Comparison of ENCODE assay signal across 20 cellular contexts in the genomic region with DNA sequence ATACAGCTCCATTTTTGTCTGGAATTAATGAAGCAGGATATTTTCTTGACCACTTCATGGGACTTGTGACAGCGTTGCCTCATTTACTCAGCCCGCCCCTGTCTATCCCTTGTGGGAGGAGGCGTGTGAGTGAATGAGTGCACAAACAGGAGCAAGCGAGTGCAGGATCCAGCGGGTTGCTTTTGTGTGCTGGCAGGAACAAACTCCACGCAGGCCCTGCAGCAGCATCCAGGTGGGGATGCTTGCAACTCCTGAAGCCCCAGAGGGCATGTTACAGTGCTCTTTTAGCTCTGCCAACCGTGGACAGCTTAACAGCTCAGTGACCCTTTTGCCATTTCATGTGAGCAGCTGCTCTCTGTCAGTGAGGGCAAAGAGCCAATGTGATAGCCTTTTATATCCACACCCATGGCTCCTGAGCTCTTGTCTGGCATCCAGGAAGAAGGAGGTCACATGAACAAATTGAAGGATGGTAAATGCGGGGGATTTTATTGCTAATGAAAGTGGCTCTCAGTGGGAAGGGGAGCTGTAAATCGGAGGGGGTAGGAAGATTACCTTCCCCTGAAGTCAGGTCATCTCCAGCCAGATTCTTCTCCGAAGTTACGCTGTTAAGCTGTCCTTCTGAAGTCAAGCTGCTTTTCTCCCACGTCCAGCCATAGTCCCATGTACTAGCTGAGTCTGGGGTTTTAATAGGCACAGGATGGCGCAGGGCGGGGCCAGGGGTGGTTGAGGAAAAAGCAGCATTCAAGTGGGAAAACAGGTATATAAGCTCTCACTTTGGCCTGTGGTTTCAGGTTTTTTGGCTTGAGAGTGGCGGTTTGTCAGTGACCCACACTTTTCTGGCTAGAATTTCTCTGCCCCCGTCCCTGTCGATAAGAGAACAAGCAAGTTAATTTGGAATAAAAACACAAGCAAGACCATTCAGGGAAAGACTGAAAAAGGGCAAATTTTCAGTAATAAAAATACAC.
A peak's percentile ranks its signal among the peaks of the same experiment; 100 is the strongest.
DNase-seq lines count a peak whose midpoint lies in the region; ATAC-seq, FAIRE-seq and TF ChIP-seq lines count a peak whose summit lies in the region.
"Had no signal": no experiment of that assay in that cellular context is flagged by ENCODE, and none has a peak within 500 bp of the region (broad histone marks: within the 10 kb centered on the region; RNA-seq: fewer than 3 reads in every experiment).

No MANE protein-coding gene starts in this region.

- H3K56ac ChIP-seq in H1 (replicated peaks; ENCODE audit: insufficient read length, low read depth, low read length), result no peak overlapping the region

- H3K4ac ChIP-seq in H1 (replicated peaks; ENCODE audit: insufficient read length, low read depth, low read length), result no peak overlapping the region

- peak overlapping the region; percentile 5; the same call in 1 of the 2 replicates for H2BK12ac ChIP-seq in H1 (ENCODE audit: low read depth, low read length)

- intact Hi-C loops in left ventricle myocardium inferior (cut with micrococcal nuclease) (no loop called here), posterior vena cava (cut with DNase I) (no loop called here)

- H3K14ac ChIP-seq in H1 (ENCODE audit: insufficient read length), result no peak overlapping the region

- H4K8ac ChIP-seq in H1 (ENCODE audit: extremely low read depth, insufficient read depth, low read length), result no peak overlapping the region

- peak overlapping the region; percentile 26 for H2BK120ac ChIP-seq in H1 (replicated peaks; ENCODE audit: low read depth, low read length)

- CTCF ChIA-PET in H1 (lab: Charles Lee; ENCODE audit: partially characterized antibody), result interaction anchor here (1.1 kb wide), 1 partner anchor 277 kb away, joined by 3 read pairs; no protein-coding TSS in a partner anchor

- no peaks in the 10 kb centered on the region for H3K79me2 ChIP-seq in H1 (ENCODE audit: control insufficient read depth in 1 of 2, insufficient read depth in 2 of 2, low read length in 2 of 2)

- peak overlapping the region; percentile 67 for H4K91ac ChIP-seq in H1 (replicated peaks; ENCODE audit: insufficient read length, low read length)

- no peak for TF ChIP-seq CTCF in H1 (IDR thresholded peaks at IDR 0.05; ENCODE audit: control extremely low read depth in 1 of 3, insufficient read depth in 1 of 3, low read depth in 1 of 3, low read length in 3 of 3)
- no peak for TF ChIP-seq CTCF in left ventricle myocardium inferior (IDR thresholded peaks at IDR 0.05; ENCODE audit: borderline replicate concordance)

- peak overlapping the region; percentile 67; the same call in 1 of the 2 replicates for H2BK15ac ChIP-seq in H1 (ENCODE audit: low read length)

- H2AFZ ChIP-seq in H1 (ENCODE audit: low read length), result no peak overlapping the region

- DNase-seq in NCI-H1092 (lab: John Stamatoyannopoulos, UW), result peak; percentile 53
- DNase-seq in H1 (ENCODE audit: low read depth in 1 of 2, low spot score in 2 of 2), result no peak
- no peak for DNase-seq in left ventricle myocardium inferior
- peak; percentile 42 for DNase-seq in posterior vena cava (ENCODE audit: low spot score)
- no peak for DNase-seq in NCI-H2029 (lab: John Stamatoyannopoulos, UW)
- no peak for DNase-seq in COR-L47 (lab: John Stamatoyannopoulos, UW)
- DNase-seq: Caco-2, DMS 273 treated with DMSO at 0.1 percent for 48 hours, DND-41, KBM-7, NCI-H1105, NCI-H146, NCI-H2029 treated with DMSO at 0.1 percent for 48 hours, NCI-H2171 treated with DMSO at 0.1 percent for 48 hours, NCI-H69 had no signal

- H3K36me3 ChIP-seq in H1 (ENCODE audit: control insufficient read depth in 2 of 4, insufficient read depth in 4 of 4, low read length in 3 of 4), result peaks cover 0 to 44% (median 15%) of the 10 kb centered on the region in 4 experiments; a peak in 4 of 8 replicates
- no peaks in the 10 kb centered on the region for H3K36me3 ChIP-seq in left ventricle myocardium inferior
- H3K36me3 ChIP-seq: HAP-1, SJSA1 had no signal

- H2BK5ac ChIP-seq in H1 (ENCODE audit: low read depth, low read length), result no peak overlapping the region

- no peak for TF ChIP-seq EP300 in H1 (IDR thresholded peaks at IDR 0.05; ENCODE audit: borderline replicate concordance in 1 of 2, low read depth in 2 of 2, low read length in 2 of 2)

- H3K9ac ChIP-seq in H1 (replicated peaks in 1 of 4; ENCODE audit: extremely low read depth in 1 of 4, low read depth in 3 of 4, low read length in 3 of 4), result no peak overlapping the region

- H3K27ac ChIP-seq in H1 (ENCODE audit: low read depth, low read length) (no peak overlapping the region), left ventricle myocardium inferior (replicated peaks) (peak overlapping the region; percentile 25)
- H3K27ac ChIP-seq: RWPE1, SJSA1 had no signal

- no peak for TF ChIP-seq POLR2A in H1 (IDR thresholded peaks at IDR 0.05; ENCODE audit: control extremely low read depth in 1 of 2, low read depth in 2 of 2, low read length in 2 of 2)

- TF ChIP-seq RAD21 in H1 (IDR thresholded peaks at IDR 0.05 in 1 of 2, conservative IDR thresholded peaks at IDR 0.05 in 1 of 2; ENCODE audit: low read depth in 2 of 2, low read length in 2 of 2), result no peak

- no peak overlapping the region for H3K4me3 ChIP-seq in H1 (ENCODE audit: extremely low read depth in 1 of 4, insufficient read depth in 2 of 4, low read depth in 3 of 4, low read length in 4 of 4)
- peak overlapping the region; percentile 47 for H3K4me3 ChIP-seq in left ventricle myocardium inferior
- H3K4me3 ChIP-seq: GM12878, HAP-1, SJSA1 had no signal

- H2AK5ac ChIP-seq in H1 (ENCODE audit: low read depth, low read length), result 0 out of 2 replicates have a peak overlapping the region, but pooled peaks have one; percentile 79

- WGBS in H1 (ENCODE audit: extremely low coverage in 1 of 2, insufficient coverage in 1 of 2, insufficient read length in 1 of 2, insufficient replicate concordance in 2 of 2, low coverage in 1 of 2, low lambda C conversion rate in 2 of 2, missing lambda C conversion rate in 1 of 2), 2 experiments, result 93% methylated on average over 17 of the region's 17 CpGs; no CpG with 5 or more reads in 1 of the 2 experiments

- no peaks in the 10 kb centered on the region for H4K20me1 ChIP-seq in H1 (replicated peaks in 1 of 2; ENCODE audit: control insufficient read depth in 1 of 2, insufficient read depth in 2 of 2, low read length in 2 of 2)

- peaks cover 0 to 1% (median 0%) of the 10 kb centered on the region in 4 experiments; a peak in 1 of 7 replicates for H3K27me3 ChIP-seq in H1 (replicated peaks in 1 of 4; ENCODE audit: control insufficient read depth in 3 of 4, extremely low read depth in 1 of 4, insufficient read depth in 3 of 4, low read length in 3 of 4)
- H3K27me3 ChIP-seq in left ventricle myocardium inferior (ENCODE audit: low read depth), result no peaks in the 10 kb centered on the region
- H3K27me3 ChIP-seq: SJSA1 had no signal

- H3K18ac ChIP-seq in H1 (ENCODE audit: extremely low read depth, low read length), result no peak overlapping the region; the same call in 1 of the 2 replicates

- H3K4me1 ChIP-seq in H1 (replicated peaks in 1 of 4; ENCODE audit: control insufficient read depth in 3 of 4, insufficient read depth in 4 of 4, low read length in 3 of 4) (peaks cover 0 to 4% (median 0%) of the 10 kb centered on the region in 4 experiments; a peak in 1 of 7 replicates), left ventricle myocardium inferior (peaks cover 26% of the 10 kb centered on the region)
- H3K4me1 ChIP-seq: Caco-2, HAP-1, SJSA1 had no signal

- no peaks in the 10 kb centered on the region for H3K79me1 ChIP-seq in H1 (ENCODE audit: low read depth, low read length)

- no peak for FAIRE-seq in H1 (lab: Jason Lieb, UNC)
- FAIRE-seq: GM12878 had no signal

- peak overlapping the region; percentile 36; the same call in 1 of the 2 replicates for H2BK20ac ChIP-seq in H1 (ENCODE audit: low read length)

- H3K9me3 ChIP-seq in H1 (ENCODE audit: insufficient read depth in 2 of 2, low read depth in 1 of 2, low read length in 1 of 2) (peaks cover 31 to 35% of the 10 kb centered on the region in 2 experiments), left ventricle myocardium inferior (replicated peaks) (peaks cover 21% of the 10 kb centered on the region)
- H3K9me3 ChIP-seq: SJSA1 had no signal

- no peak for ATAC-seq in GM18502 (IDR thresholded peaks at IDR 0.05; ENCODE audit: poor library complexity, unreplicated experiment)
- ATAC-seq: GM12878 had no signal

- H3K23me2 ChIP-seq in H1 (ENCODE audit: low read depth, low read length), result no peaks in the 10 kb centered on the region

- no peak overlapping the region for H3K4me2 ChIP-seq in H1 (ENCODE audit: insufficient read depth in 1 of 2, low read depth in 2 of 2, low read length in 2 of 2)

- H4K5ac ChIP-seq in H1 (ENCODE audit: insufficient read length, low read depth, low read length), result peak overlapping the region; percentile 2

- POLR2A ChIA-PET in H1 (lab: Charles Lee; ENCODE audit: partially characterized antibody), result interaction anchor here (0.6 to 2.7 kb wide), 3 partner anchors 8 to 1448 kb away, joined by 3 to 11 read pairs (median 6); no protein-coding TSS in a partner anchor

- no peak overlapping the region for H3K23ac ChIP-seq in H1 (ENCODE audit: insufficient read length)

TF ChIP-seq in H1, 55 proteins besides CTCF, POLR2A, EP300 and RAD21 (continues in another document):
- TF ChIP-seq RXRA (IDR thresholded peaks at IDR 0.05; ENCODE audit: insufficient read depth, low read depth, low read length) (no peak), ATF2 (IDR thresholded peaks at IDR 0.05; ENCODE audit: low read length) (no peak), CBX5 (IDR thresholded peaks at IDR 0.05; ENCODE audit: low read depth, low read length) (no peak), BACH1 (IDR thresholded peaks at IDR 0.05; ENCODE audit: low read length) (no peak), SUZ12 (IDR thresholded peaks at IDR 0.05; ENCODE audit: low read length) (no peak), USF2 (IDR thresholded peaks at IDR 0.05; ENCODE audit: low read length) (no peak)

Comparison
In these comparisons a context has a peak if more than half of its experiments do, and no peak if none do; other contexts are left out.
1. DNase-seq: peak in NCI-H1092 (single experiment) and posterior vena cava (single experiment); none in H1 (0 of 2), left ventricle myocardium inferior (single experiment), NCI-H2029 (single experiment) and COR-L47 (single experiment).